8 cellular contexts compared by ENCODE assay signal in the genomic region with DNA sequence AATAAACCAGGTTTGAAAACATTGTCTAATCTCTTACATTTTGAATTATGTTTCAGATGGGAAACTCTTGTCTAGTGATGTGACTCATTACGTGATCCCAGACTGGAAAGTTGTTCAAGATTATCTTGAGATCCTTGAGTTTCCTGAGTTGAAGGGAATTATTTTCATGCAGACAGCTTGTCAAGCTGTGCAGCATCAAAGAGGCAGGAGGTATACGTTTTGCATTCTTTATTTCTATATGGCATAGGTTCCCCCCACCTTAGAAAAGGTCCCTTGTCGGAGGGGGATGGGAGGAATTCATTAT. TPM values are rescaled to one million over a fixed set of nuclear protein-coding genes. Genes with fewer than 3 reads are reported as not detected.
DNase-seq lines count a peak whose midpoint lies in the region; ATAC-seq and TF ChIP-seq lines count a peak whose summit lies in the region.

No MANE protein-coding gene starts in this region.

- no peaks in the 10 kb centered on the region for H3K9me3 ChIP-seq in vagina

- no peak for TF ChIP-seq CTCF in vagina (IDR thresholded peaks at IDR 0.05)

- DNase-seq in stimulated activated naive CD8-positive, alpha-beta T cell treated with anti-CD3 and anti-CD28 coated beads, Interleukin-15, Interleukin-2, amounts not matched to agents 100 U/mL and 50 U/mL, for 24 hours, result no peak
- DNase-seq in memory B cell (ENCODE audit: low spot score in 2 of 2), result no peak
- DNase-seq in vagina (ENCODE audit: extremely low spot score in 2 of 2), result no peak
- no peak for DNase-seq in stimulated activated CD4-positive, alpha-beta T cell treated with anti-CD3 and anti-CD28 coated beads, Interleukin-2, amount 100 ng/mL, for 24 hours

- H3K27ac ChIP-seq in vagina, result peak overlapping the region; percentile 91

- no peaks in the 10 kb centered on the region for H3K27me3 Mint-ChIP-seq in stimulated activated naive CD8-positive, alpha-beta T cell treated with anti-CD3 and anti-CD28 coated beads, Interleukin-15, Interleukin-2, amounts not matched to agents 100 ng/mL and 50 ng/mL, for 24 hours
- H3K27me3 Mint-ChIP-seq in activated T-helper 17 cell treated with anti-CD3 and anti-CD28 coated beads, Interleukin-2, amount 50 U/mL, for 72 hours, result no peaks in the 10 kb centered on the region
- H3K27me3 Mint-ChIP-seq in memory B cell, result no peaks in the 10 kb centered on the region

- peaks cover 42% of the 10 kb centered on the region for H3K4me1 ChIP-seq in vagina

- no peak for ATAC-seq in stimulated activated naive CD8-positive, alpha-beta T cell treated with anti-CD3 and anti-CD28 coated beads, Interleukin-15, Interleukin-2, amounts not matched to agents 100 U/mL and 50 U/mL, for 24 hours
- ATAC-seq in activated T-helper 17 cell treated with anti-CD3 and anti-CD28 coated beads, Interleukin-2, amount 50 U/mL, for 72 hours (replicated peaks), result no peak
- ATAC-seq in memory B cell (ENCODE audit: low read depth) (no peak), GM21360 (IDR thresholded peaks at IDR 0.05; ENCODE audit: unreplicated experiment) (no peak), GM21619 (IDR thresholded peaks at IDR 0.05; ENCODE audit: unreplicated experiment) (no peak)

- intact Hi-C loops in vagina (cut with DNase I), result no loop called here

- H3K36me3 Mint-ChIP-seq in stimulated activated naive CD8-positive, alpha-beta T cell treated with anti-CD3 and anti-CD28 coated beads, Interleukin-15, Interleukin-2, amounts not matched to agents 100 ng/mL and 50 ng/mL, for 24 hours (ENCODE audit: low read depth), result peaks cover 30% of the 10 kb centered on the region
- peaks cover 26% of the 10 kb centered on the region for H3K36me3 Mint-ChIP-seq in activated T-helper 17 cell treated with anti-CD3 and anti-CD28 coated beads, Interleukin-2, amount 50 U/mL, for 72 hours (ENCODE audit: low read depth)
- no peaks in the 10 kb centered on the region for H3K36me3 Mint-ChIP-seq in memory B cell

- peak overlapping the region; percentile 94 for H3K27ac Mint-ChIP-seq in stimulated activated naive CD8-positive, alpha-beta T cell treated with anti-CD3 and anti-CD28 coated beads, Interleukin-15, Interleukin-2, amounts not matched to agents 100 ng/mL and 50 ng/mL, for 24 hours
- H3K27ac Mint-ChIP-seq in activated T-helper 17 cell treated with anti-CD3 and anti-CD28 coated beads, Interleukin-2, amount 50 U/mL, for 72 hours, result peak overlapping the region; percentile 81
- peak overlapping the region; percentile 83 for H3K27ac Mint-ChIP-seq in memory B cell

- no peak for TF ChIP-seq POLR2A in vagina (IDR thresholded peaks at IDR 0.05)

- peak overlapping the region; percentile 65 to 92 for H3K4me3 ChIP-seq in vagina

- H3K36me3 ChIP-seq in vagina, result peaks cover 0 to 4% of the 10 kb centered on the region in 2 donors

- H3K9me3 Mint-ChIP-seq in stimulated activated naive CD8-positive, alpha-beta T cell treated with anti-CD3 and anti-CD28 coated beads, Interleukin-15, Interleukin-2, amounts not matched to agents 100 ng/mL and 50 ng/mL, for 24 hours, result no peaks in the 10 kb centered on the region
- no peaks in the 10 kb centered on the region for H3K9me3 Mint-ChIP-seq in activated T-helper 17 cell treated with anti-CD3 and anti-CD28 coated beads, Interleukin-2, amount 50 U/mL, for 72 hours
- no peaks in the 10 kb centered on the region for H3K9me3 Mint-ChIP-seq in memory B cell

- peak overlapping the region; percentile 87 for H3K4me3 Mint-ChIP-seq in stimulated activated naive CD8-positive, alpha-beta T cell treated with anti-CD3 and anti-CD28 coated beads, Interleukin-15, Interleukin-2, amounts not matched to agents 100 ng/mL and 50 ng/mL, for 24 hours
- peak overlapping the region; percentile 89 for H3K4me3 Mint-ChIP-seq in activated T-helper 17 cell treated with anti-CD3 and anti-CD28 coated beads, Interleukin-2, amount 50 U/mL, for 72 hours
- peak overlapping the region; percentile 82 for H3K4me3 Mint-ChIP-seq in memory B cell

- H3K27me3 ChIP-seq in vagina, result no peaks in the 10 kb centered on the region

- peaks cover 47% of the 10 kb centered on the region for H3K4me1 Mint-ChIP-seq in stimulated activated naive CD8-positive, alpha-beta T cell treated with anti-CD3 and anti-CD28 coated beads, Interleukin-15, Interleukin-2, amounts not matched to agents 100 ng/mL and 50 ng/mL, for 24 hours (ENCODE audit: low read depth)
- H3K4me1 Mint-ChIP-seq in activated T-helper 17 cell treated with anti-CD3 and anti-CD28 coated beads, Interleukin-2, amount 50 U/mL, for 72 hours, result peaks cover 30% of the 10 kb centered on the region
- H3K4me1 Mint-ChIP-seq in memory B cell, result peaks cover 24% of the 10 kb centered on the region

RNA-seq across cellular contexts. Expression of a gene that starts 1.5 kb away (rescaled TPM):
- 10 to 100 TPM; 14.6 to 34.4 TPM for total RNA-seq in activated T-helper 17 cell treated with anti-CD3 and anti-CD28 coated beads, Interleukin-2, amount 50 U/mL, for 72 hours
- total RNA-seq in vagina, result 20.9 TPM

RNA-seq across cellular contexts. Expression of a gene that starts 41.3 kb away (rescaled TPM):
- not detected for total RNA-seq in activated T-helper 17 cell treated with anti-CD3 and anti-CD28 coated beads, Interleukin-2, amount 50 U/mL, for 72 hours
- 0.25 TPM for total RNA-seq in vagina
